9 cellular contexts compared by ENCODE assay signal in genomic region chr1:25817840-25818501, GRCh38. TPM values are rescaled to one million over a fixed set of nuclear protein-coding genes. Genes with fewer than 3 reads are reported as not detected.
DNase-seq lines count a peak whose midpoint lies in the region; ATAC-seq and TF ChIP-seq lines count a peak whose summit lies in the region.
"Had no signal": no experiment of that assay in that cellular context is flagged by ENCODE, and none has a peak within 500 bp of the region (broad histone marks: within the 10 kb centered on the region; RNA-seq: fewer than 3 reads in every experiment).

No MANE protein-coding gene starts in this region.

- no peaks in the 10 kb centered on the region for H3K9me3 Mint-ChIP-seq in endothelial cell (ENCODE audit: unreplicated experiment)
- H3K9me3 Mint-ChIP-seq in progenitor cell of endocrine pancreas (ENCODE audit: low read depth): no peaks in the 10 kb centered on the region

- no peak for ATAC-seq in HG02571 (IDR thresholded peaks at IDR 0.05; ENCODE audit: unreplicated experiment)

- H3K4me3 Mint-ChIP-seq in endothelial cell (ENCODE audit: unreplicated experiment): peak overlapping the region; percentile 99
- H3K4me3 Mint-ChIP-seq in progenitor cell of endocrine pancreas (ENCODE audit: low read depth): peak overlapping the region; percentile 99

- H3K36me3 Mint-ChIP-seq in endothelial cell (ENCODE audit: low read depth, unreplicated experiment) (peaks cover 38% of the 10 kb centered on the region), progenitor cell of endocrine pancreas (ENCODE audit: insufficient read depth) (peaks cover 3% of the 10 kb centered on the region)

- peaks cover 24% of the 10 kb centered on the region for H3K27me3 Mint-ChIP-seq in endothelial cell (ENCODE audit: unreplicated experiment)
- no peaks in the 10 kb centered on the region for H3K27me3 Mint-ChIP-seq in progenitor cell of endocrine pancreas

- DNase-seq in DMS79 (lab: John Stamatoyannopoulos, UW) (peak; percentile 34), DMS79 treated with DMSO at 0.1 percent for 48 hours (lab: John Stamatoyannopoulos, UW) (no peak), NCI-H82 (lab: John Stamatoyannopoulos, UW) (peak; percentile 48), endothelial cell (ENCODE audit: low spot score) (no peak), progenitor cell of endocrine pancreas (ENCODE audit: low spot score, unreplicated experiment) (no peak), ecto neural progenitor cell (ENCODE audit: low spot score) (no peak), retina (no peak)
- DNase-seq: activated CD4-positive, alpha-beta T cell treated with anti-CD3 and anti-CD28 coated beads for 48 hours had no signal

- H3K4me1 Mint-ChIP-seq in endothelial cell (ENCODE audit: unreplicated experiment): peaks cover 42% of the 10 kb centered on the region
- peaks cover 26% of the 10 kb centered on the region for H3K4me1 Mint-ChIP-seq in progenitor cell of endocrine pancreas (ENCODE audit: low read depth)

- TF ChIP-seq CTCF in endothelial cell (IDR thresholded peaks at IDR 0.05; ENCODE audit: unreplicated experiment) (no peak), progenitor cell of endocrine pancreas (IDR thresholded peaks at IDR 0.05; ENCODE audit: unreplicated experiment) (peak; percentile 36)

- peak overlapping the region; percentile 94 for H3K27ac Mint-ChIP-seq in endothelial cell (ENCODE audit: unreplicated experiment)
- peak overlapping the region; percentile 94 for H3K27ac Mint-ChIP-seq in progenitor cell of endocrine pancreas

RNA-seq across cellular contexts. Expression of gene MTFR1L, which starts 1.8 kb away (rescaled TPM):
- total RNA-seq in endothelial cell (ENCODE audit: unreplicated experiment): 48.1 TPM
- 55.0 and 58.8 TPM in 2 replicates for total RNA-seq in progenitor cell of endocrine pancreas

RNA-seq across cellular contexts. Expression of gene SELENON, which starts 18.0 kb away (rescaled TPM):
- 284 TPM for total RNA-seq in endothelial cell (ENCODE audit: unreplicated experiment)
- total RNA-seq in progenitor cell of endocrine pancreas: 79.8 and 87.1 TPM in 2 replicates

RNA-seq across cellular contexts. Expression of gene AUNIP, which starts 41.3 kb away (rescaled TPM):
- 3.3 TPM for total RNA-seq in endothelial cell (ENCODE audit: unreplicated experiment)
- total RNA-seq in progenitor cell of endocrine pancreas: 4.7 and 5.9 TPM in 2 replicates

RNA-seq across cellular contexts. Expression of gene PAQR7, which starts 57.5 kb away (rescaled TPM):
- total RNA-seq in endothelial cell (ENCODE audit: unreplicated experiment) (18.7 TPM), progenitor cell of endocrine pancreas (20.2 and 21.0 TPM in 2 replicates)

Comparison
In these comparisons a context has a peak if more than half of its experiments do, and no peak if none do; other contexts are left out.
1. DNase-seq: peak in DMS79 (single experiment) and NCI-H82 (single experiment); none in DMS79 treated with DMSO at 0.1 percent for 48 hours (single experiment), endothelial cell (single experiment), progenitor cell of endocrine pancreas (single experiment), ecto neural progenitor cell (single experiment) and retina (single experiment).